ENCODE assay signal across 6 cellular contexts in the genomic region with DNA sequence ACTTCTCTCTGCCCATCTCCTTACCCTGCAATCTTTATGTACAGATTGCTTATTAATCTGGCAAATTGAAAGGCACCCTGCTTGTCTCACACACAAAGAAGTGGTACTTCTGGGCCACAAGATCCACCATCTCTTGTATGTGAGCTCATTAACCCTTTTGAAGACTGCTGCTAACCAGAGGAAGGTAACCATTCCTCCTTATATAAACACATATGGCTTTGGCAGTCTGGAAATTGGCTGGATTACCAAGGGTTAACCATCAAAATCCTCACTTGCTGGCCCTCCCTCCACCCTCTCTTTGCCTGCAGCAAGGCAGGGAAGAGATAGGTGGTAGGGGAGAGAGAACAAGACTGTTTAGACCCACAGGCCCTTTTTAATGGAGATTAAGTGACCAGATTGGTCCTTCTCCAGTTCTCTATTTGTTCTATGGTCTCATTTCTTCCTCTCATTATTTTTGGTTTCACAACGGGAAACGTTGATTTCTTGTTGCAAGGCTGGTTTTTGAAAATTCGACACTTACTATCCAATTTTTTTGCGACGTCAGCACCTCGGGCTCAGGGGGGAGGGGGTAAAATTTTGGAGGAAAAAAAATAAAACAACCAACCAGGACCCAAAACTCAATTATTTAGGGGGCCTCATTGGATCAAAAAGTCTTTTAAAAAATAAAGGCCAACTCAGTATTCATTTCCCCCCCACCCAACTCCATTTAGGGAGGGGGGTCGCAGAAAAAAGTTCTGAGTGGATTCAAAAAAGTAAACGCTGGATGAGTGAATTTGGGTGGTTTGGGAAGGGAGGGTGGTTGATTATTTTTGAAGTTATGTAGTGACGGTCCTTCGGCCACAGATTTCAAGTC. TPM values are rescaled to one million over a fixed set of nuclear protein-coding genes. Genes with fewer than 3 reads are reported as not detected.
DNase-seq lines count a peak whose midpoint lies in the region; ATAC-seq and TF ChIP-seq lines count a peak whose summit lies in the region.

No MANE protein-coding gene starts in this region.

- TF ChIP-seq CTCF in Caco-2 (IDR thresholded peaks at IDR 0.05; ENCODE audit: insufficient read depth in 1 of 2, low read depth in 1 of 2, low read length in 1 of 2, severe bottlenecking in 1 of 2, unreplicated experiment in 1 of 2) (no peak), right lobe of liver (IDR thresholded peaks at IDR 0.05) (no peak), GM10248 (IDR thresholded peaks at IDR 0.05; ENCODE audit: control extremely low read depth, extremely low read depth, low read depth, missing control alignments) (no peak)

- peaks cover 6% of the 10 kb centered on the region for H3K27me3 Mint-ChIP-seq in Caco-2 (ENCODE audit: insufficient read depth, unreplicated experiment)

- no peak for TF ChIP-seq POLR2A in right lobe of liver (IDR thresholded peaks at IDR 0.05)

- TSS peak; percentile 56 for BruUV-seq in Caco-2 (replicated peaks; lab: Mats Ljungman, UMichigan)

- peak overlapping the region; percentile 88 to 96 (median 92) for H3K27ac ChIP-seq in right lobe of liver

- 0% methylated on average over 10 of the region's 10 CpGs for WGBS in right lobe of liver (ENCODE audit: insufficient coverage, low coverage, low lambda C conversion rate, missing lambda C conversion rate)

- H3K4me1 Mint-ChIP-seq in Caco-2 (ENCODE audit: low read depth, unreplicated experiment) = peaks cover 22% of the 10 kb centered on the region

- peaks cover 2% of the 10 kb centered on the region; the same call in 1 of the 2 replicates for H3K36me3 ChIP-seq in Caco-2 (ENCODE audit: control insufficient read depth, insufficient read depth, low read length)
- peaks cover 0 to 29% (median 16%) of the 10 kb centered on the region in 4 donors for H3K36me3 ChIP-seq in right lobe of liver

- intact Hi-C loops in Caco-2 (cut with micrococcal nuclease; ENCODE audit: unreplicated experiment) (loop anchor here (2.0 kb wide), 1 partner anchor 59 kb away; a partner anchor contains a TSS), right lobe of liver (cut with DNase I) (no loop called here)

- DNase-seq in Caco-2 (peak; percentile 57 to 60), NCI-H146 (lab: John Stamatoyannopoulos, UW) (peak; percentile 61), right lobe of liver (no peak), GM10248 (ENCODE audit: extremely low spot score) (no peak)
- DNase-seq in activated naive CD4-positive, alpha-beta T cell treated with anti-CD3 and anti-CD28 coated beads, Interleukin-2, amount 50 U/mL, for 72 hours (ENCODE audit: low spot score in 2 of 2) = peak in 1 of 2 donors; percentile 51

- CTCF ChIA-PET in Caco-2 (lab: Charles Lee) = no interaction called here
- CTCF ChIA-PET in GM10248 (lab: Yijun Ruan, JAX) = interaction anchor here (4.5 kb wide), 1 partner anchor 17 kb away, joined by 56 read pairs; no protein-coding TSS in a partner anchor

- peak overlapping the region; percentile 77 for H3K4me3 ChIP-seq in Caco-2 (ENCODE audit: low read depth, low read length)
- H3K4me3 ChIP-seq in right lobe of liver = peak overlapping the region; percentile 88 to 91 (median 89)

- H3K4me1 ChIP-seq in Caco-2 (no peaks in the 10 kb centered on the region), right lobe of liver (peaks cover 0 to 14% (median 6%) of the 10 kb centered on the region in 4 donors)

- no peaks in the 10 kb centered on the region for H3K9me3 Mint-ChIP-seq in Caco-2 (ENCODE audit: unreplicated experiment)
- H3K9me3 Mint-ChIP-seq in activated naive CD4-positive, alpha-beta T cell treated with anti-CD3 and anti-CD28 coated beads, Interleukin-2, amount 50 U/mL, for 72 hours = no peaks in the 10 kb centered on the region

- POLR2A ChIA-PET in Caco-2 (lab: Charles Lee) (interaction anchor here (0.7 to 2.0 kb wide), 5 partner anchors 25 to 106 kb away, joined by 3 to 22 read pairs (median 5); a partner anchor contains a TSS), GM10248 (lab: Yijun Ruan, JAX) (interaction anchor here (0.6 to 4.8 kb wide), 11 partner anchors 11 to 621 kb away, joined by 3 to 72 read pairs (median 7); a partner anchor contains a TSS)

- peak overlapping the region; percentile 96 for H3K27ac Mint-ChIP-seq in Caco-2 (ENCODE audit: unreplicated experiment)
- H3K27ac Mint-ChIP-seq in activated naive CD4-positive, alpha-beta T cell treated with anti-CD3 and anti-CD28 coated beads, Interleukin-2, amount 50 U/mL, for 72 hours = peak overlapping the region; percentile 98 to 100

- no peaks in the 10 kb centered on the region for H3K9me3 ChIP-seq in Caco-2
- no peaks in the 10 kb centered on the region for H3K9me3 ChIP-seq in right lobe of liver

- H3K36me3 Mint-ChIP-seq in Caco-2 (ENCODE audit: insufficient read depth, unreplicated experiment) = peaks cover 76% of the 10 kb centered on the region
- peaks cover 60 to 70% of the 10 kb centered on the region in 2 donors for H3K36me3 Mint-ChIP-seq in activated naive CD4-positive, alpha-beta T cell treated with anti-CD3 and anti-CD28 coated beads, Interleukin-2, amount 50 U/mL, for 72 hours

- H3K4me3 Mint-ChIP-seq in Caco-2 (ENCODE audit: unreplicated experiment) = peak overlapping the region; percentile 78

- H3K27me3 ChIP-seq in Caco-2 (replicated peaks; ENCODE audit: control insufficient read depth, insufficient read depth, low read length) (no peaks in the 10 kb centered on the region), right lobe of liver (no peaks in the 10 kb centered on the region)

- no peak for ATAC-seq in activated naive CD4-positive, alpha-beta T cell treated with anti-CD3 and anti-CD28 coated beads, Interleukin-2, amount 50 U/mL, for 72 hours
- no peak for ATAC-seq in right lobe of liver
- ATAC-seq in GM21447 (IDR thresholded peaks at IDR 0.05; ENCODE audit: unreplicated experiment) = no peak

RNA-seq across cellular contexts. Expression of a gene that starts 0.9 kb away (rescaled TPM):
- total RNA-seq in Caco-2 (2022) (91.3 and 95.4 TPM in 2 replicates), right lobe of liver (10 to 100 TPM; 19.0 to 45.1 (median 32.4) TPM)
- total RNA-seq in activated naive CD4-positive, alpha-beta T cell treated with anti-CD3 and anti-CD28 coated beads, Interleukin-2, amount 50 U/mL, for 72 hours = 10 to 100 TPM; 92.1 to 96.8 TPM

RNA-seq across cellular contexts. Expression of a gene that starts 1.5 kb away (rescaled TPM):
- total RNA-seq in Caco-2 (2022) = 60.0 and 62.6 TPM in 2 replicates
- 100 to 1,000 TPM in 1 of 2 donors, 10 to 100 TPM in 1; 99.8 to 100 TPM for total RNA-seq in activated naive CD4-positive, alpha-beta T cell treated with anti-CD3 and anti-CD28 coated beads, Interleukin-2, amount 50 U/mL, for 72 hours
- 10 to 100 TPM; 43.3 to 73.9 (median 56.2) TPM for total RNA-seq in right lobe of liver

RNA-seq across cellular contexts. Expression of a gene that starts 10.5 kb away (rescaled TPM):
- total RNA-seq in Caco-2 (2022) (17.9 and 19.7 TPM in 2 replicates), right lobe of liver (1 to 10 TPM; 2.4 to 6.6 (median 4.4) TPM)
- 10 to 100 TPM; 14.5 to 15.1 TPM for total RNA-seq in activated naive CD4-positive, alpha-beta T cell treated with anti-CD3 and anti-CD28 coated beads, Interleukin-2, amount 50 U/mL, for 72 hours

RNA-seq across cellular contexts. Expression of a gene that starts 30.7 kb away (rescaled TPM):
- total RNA-seq in Caco-2 (2022) (25.4 and 25.7 TPM in 2 replicates), right lobe of liver (10 to 100 TPM in 4 of 6 experiments, 1 to 10 TPM in 2; 8.2 to 14.1 (median 11.0) TPM)
- 10 to 100 TPM; 20.5 to 81.5 TPM for total RNA-seq in activated naive CD4-positive, alpha-beta T cell treated with anti-CD3 and anti-CD28 coated beads, Interleukin-2, amount 50 U/mL, for 72 hours

RNA-seq across cellular contexts. Expression of a gene that starts 44.9 kb away (rescaled TPM):
- total RNA-seq in Caco-2 (2022) (93.7 and 95.6 TPM in 2 replicates), right lobe of liver (10 to 100 TPM; 23.3 to 35.2 (median 26.8) TPM)
- 10 to 100 TPM; 84.7 to 91.3 TPM for total RNA-seq in activated naive CD4-positive, alpha-beta T cell treated with anti-CD3 and anti-CD28 coated beads, Interleukin-2, amount 50 U/mL, for 72 hours

Comparison
In these comparisons a context has a peak if more than half of its experiments do, and no peak if none do; other contexts are left out.
1. DNase-seq: peak in Caco-2 (2 of 2) and NCI-H146 (single experiment); none in right lobe of liver (0 of 3) and GM10248 (single experiment).